ENCODE assay signal across 8 cellular contexts in the genomic region with DNA sequence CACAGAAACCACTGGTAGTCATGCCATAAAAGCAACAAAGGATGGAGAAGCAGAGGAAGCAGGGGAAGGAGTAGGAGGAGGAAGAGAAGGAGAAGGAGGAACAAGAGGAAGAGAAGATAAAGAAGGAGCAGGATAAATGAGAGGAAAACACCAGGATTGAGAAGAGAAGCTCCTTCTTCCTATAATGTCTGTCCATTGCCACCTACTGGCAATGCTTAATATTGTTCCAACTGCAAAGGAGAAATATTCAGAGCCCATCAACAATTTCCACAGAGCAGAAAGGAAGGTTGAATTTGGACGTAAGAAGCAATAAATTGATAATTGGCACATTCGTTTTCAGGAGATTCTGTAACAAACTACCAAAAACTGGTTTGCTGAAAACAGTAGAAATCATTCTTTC.
DNase-seq lines count a peak whose midpoint lies in the region; ATAC-seq, FAIRE-seq and TF ChIP-seq lines count a peak whose summit lies in the region.

No MANE protein-coding gene starts in this region.

- FAIRE-seq in bronchial epithelial cell (lab: Jason Lieb, UNC): no peak

- no peak overlapping the region for H3K4me3 Mint-ChIP-seq in activated naive CD4-positive, alpha-beta T cell treated with anti-CD3 and anti-CD28 coated beads, Interleukin-2, amount 10 ng/mL, durations not matched to agents 7 days and 5 days

- H3K27me3 ChIP-seq in bronchial epithelial cell (ENCODE audit: control insufficient read depth, insufficient read depth, low read length): no peaks in the 10 kb centered on the region

- CTCF ChIA-PET in activated naive CD4-positive, alpha-beta T cell treated with anti-CD3 and anti-CD28 coated beads, Interleukin-2, amount 10 ng/mL, durations not matched to agents 7 days and 5 days (lab: Charles Lee): no interaction called here

- H3K4me3 ChIP-seq in bronchial epithelial cell (ENCODE audit: low read depth, low read length): no peak overlapping the region

- peak; percentile 56 for DNase-seq in NCI-H510A treated with DMSO at 0.1 percent for 48 hours (lab: John Stamatoyannopoulos, UW)
- DNase-seq in NCI-H510A (lab: John Stamatoyannopoulos, UW): no peak
- DNase-seq in NCI-H1417 treated with DMSO at 0.1 percent for 48 hours (lab: John Stamatoyannopoulos, UW): peak; percentile 28
- peak; percentile 50 for DNase-seq in bronchial epithelial cell (ENCODE audit: low read depth)
- DNase-seq in non-pigmented ciliary epithelial cell (ENCODE audit: low read depth): peak; percentile 15
- no peak for DNase-seq in activated naive CD4-positive, alpha-beta T cell treated with anti-CD3 and anti-CD28 coated beads, Interleukin-2, amount 10 ng/mL, durations not matched to agents 7 days and 5 days

- H3K36me3 ChIP-seq in bronchial epithelial cell (ENCODE audit: control insufficient read depth, insufficient read depth, low read length): no peaks in the 10 kb centered on the region

- no peaks in the 10 kb centered on the region for H3K9me3 Mint-ChIP-seq in activated naive CD4-positive, alpha-beta T cell treated with anti-CD3 and anti-CD28 coated beads, Interleukin-2, amount 10 ng/mL, durations not matched to agents 7 days and 5 days

- ATAC-seq in GM21825 (IDR thresholded peaks at IDR 0.05; ENCODE audit: unreplicated experiment) (no peak), GM19397 (IDR thresholded peaks at IDR 0.05; ENCODE audit: unreplicated experiment) (no peak)

- H3K4me1 Mint-ChIP-seq in activated naive CD4-positive, alpha-beta T cell treated with anti-CD3 and anti-CD28 coated beads, Interleukin-2, amount 10 ng/mL, durations not matched to agents 7 days and 5 days: no peaks in the 10 kb centered on the region

- no peaks in the 10 kb centered on the region for H3K36me3 Mint-ChIP-seq in activated naive CD4-positive, alpha-beta T cell treated with anti-CD3 and anti-CD28 coated beads, Interleukin-2, amount 10 ng/mL, durations not matched to agents 7 days and 5 days

- no peak overlapping the region for H3K27ac Mint-ChIP-seq in activated naive CD4-positive, alpha-beta T cell treated with anti-CD3 and anti-CD28 coated beads, Interleukin-2, amount 10 ng/mL, durations not matched to agents 7 days and 5 days

- TF ChIP-seq CTCF in bronchial epithelial cell (IDR thresholded peaks at IDR 0.05; ENCODE audit: insufficient read depth, low read length, severe bottlenecking): peak; percentile 71

- no peaks in the 10 kb centered on the region for H3K27me3 Mint-ChIP-seq in activated naive CD4-positive, alpha-beta T cell treated with anti-CD3 and anti-CD28 coated beads, Interleukin-2, amount 10 ng/mL, durations not matched to agents 7 days and 5 days

Comparison
In these comparisons a context has a peak if more than half of its experiments do, and no peak if none do; other contexts are left out.
1. DNase-seq: peak in NCI-H510A treated with DMSO at 0.1 percent for 48 hours (single experiment), NCI-H1417 treated with DMSO at 0.1 percent for 48 hours (single experiment), bronchial epithelial cell (single experiment) and non-pigmented ciliary epithelial cell (single experiment); none in NCI-H510A (single experiment) and activated naive CD4-positive, alpha-beta T cell treated with anti-CD3 and anti-CD28 coated beads, Interleukin-2, amount 10 ng/mL, durations not matched to agents 7 days and 5 days (single experiment).